8 cellular contexts compared by ENCODE assay signal in genomic region chr9:137029058-137029922, GRCh38. TPM values are rescaled to one million over a fixed set of nuclear protein-coding genes. Genes with fewer than 3 reads are reported as not detected.
DNase-seq lines count a peak whose midpoint lies in the region; ATAC-seq lines count a peak whose summit lies in the region.

No MANE protein-coding gene starts in this region.

- peaks cover 28% of the 10 kb centered on the region for H3K4me1 ChIP-seq in mesenchymal stem cell (ENCODE audit: control insufficient read depth, insufficient read depth, low read depth, low read length)

- peak overlapping the region in 1 of 2 experiments; percentile 8 for H3K18ac ChIP-seq in mesenchymal stem cell (ENCODE audit: low read depth in 1 of 2, low read length in 2 of 2)

- H4K91ac ChIP-seq in mesenchymal stem cell (ENCODE audit: low read length): no peak overlapping the region

- no peak overlapping the region for H2BK15ac ChIP-seq in mesenchymal stem cell (ENCODE audit: low read depth, poor library complexity, severe bottlenecking)

- DNase-seq in Ammon's horn (ENCODE audit: low spot score): peak; percentile 86
- DNase-seq in GM19240 (ENCODE audit: insufficient read length, low spot score): peak; percentile 75
- DNase-seq in NCI-H2227 treated with DMSO at 0.1 percent for 48 hours (lab: John Stamatoyannopoulos, UW): peak; percentile 8
- DNase-seq in activated CD4-positive, alpha-beta T cell treated with anti-CD3 and anti-CD28 coated beads, Interleukin-2, amount 50 U/mL, for 24 hours (ENCODE audit: low read depth in 1 of 2, low spot score in 1 of 2): peak; percentile 47 to 61
- DNase-seq in ecto neural progenitor cell (ENCODE audit: low spot score): peak; percentile 92
- DNase-seq in mesenchymal stem cell: peak; percentile 75
- DNase-seq in stimulated activated CD8-positive, alpha-beta memory T cell treated with anti-CD3 and anti-CD28 coated beads, Interleukin-12 subunit alpha, Interleukin-12 subunit beta, amount 100 ng/mL, for 24 hours (ENCODE audit: extremely low read depth): peak; percentile 47

- H3K27me3 ChIP-seq in mesenchymal stem cell (ENCODE audit: control insufficient read depth in 1 of 2, insufficient read depth in 1 of 2, low read length in 2 of 2): peaks cover 4 to 11% of the 10 kb centered on the region in 2 experiments

- H2AFZ ChIP-seq in mesenchymal stem cell (ENCODE audit: low read depth, low read length): no peak overlapping the region

- peak overlapping the region in 1 of 2 experiments; percentile 25 for H2BK12ac ChIP-seq in mesenchymal stem cell (ENCODE audit: low read length in 2 of 2)

- H3K9ac ChIP-seq in mesenchymal stem cell (ENCODE audit: low read length): no peak overlapping the region

- no peak for ATAC-seq in HG03039 (IDR thresholded peaks at IDR 0.05; ENCODE audit: unreplicated experiment)

- H3K4ac ChIP-seq in mesenchymal stem cell (ENCODE audit: low read depth in 1 of 2, low read length in 2 of 2): no peak overlapping the region

- no peaks in the 10 kb centered on the region for H3K9me3 ChIP-seq in mesenchymal stem cell (ENCODE audit: control insufficient read depth, low read length)

- H2BK5ac ChIP-seq in mesenchymal stem cell (ENCODE audit: low read depth, low read length, poor library complexity, severe bottlenecking): no peak overlapping the region

- no peaks in the 10 kb centered on the region for H3K36me3 ChIP-seq in mesenchymal stem cell (ENCODE audit: control insufficient read depth in 1 of 2, insufficient read depth in 2 of 2, low read depth in 1 of 2, low read length in 2 of 2)

- peak overlapping the region in 1 of 2 experiments; percentile 77 for H3K4me3 ChIP-seq in mesenchymal stem cell (ENCODE audit: insufficient read depth in 1 of 2, low read depth in 1 of 2, low read length in 2 of 2)

- H3K14ac ChIP-seq in mesenchymal stem cell (ENCODE audit: low read length in 2 of 2): no peak overlapping the region

- no peak overlapping the region for H2BK120ac ChIP-seq in mesenchymal stem cell (ENCODE audit: low read depth, low read length)

- H3K79me1 ChIP-seq in mesenchymal stem cell (replicated peaks; ENCODE audit: low read length, poor library complexity, severe bottlenecking): no peaks in the 10 kb centered on the region

- WGBS in mesenchymal stem cell: 42% methylated on average over 16 of the region's 19 CpGs

- peak overlapping the region; percentile 87 for H3K4me2 ChIP-seq in mesenchymal stem cell (ENCODE audit: low read length, poor library complexity, severe bottlenecking)

- no peak overlapping the region for H2AK5ac ChIP-seq in mesenchymal stem cell (ENCODE audit: low read length, severe bottlenecking)

- no peak overlapping the region for H3K27ac ChIP-seq in mesenchymal stem cell (ENCODE audit: low read length, poor library complexity, severe bottlenecking)

- no peak overlapping the region for H3K23ac ChIP-seq in mesenchymal stem cell (ENCODE audit: low read length in 2 of 2)

- H4K8ac ChIP-seq in mesenchymal stem cell (ENCODE audit: low read length): no peak overlapping the region

RNA-seq across cellular contexts. Expression of gene ABCA2, which starts 1.3 kb away (rescaled TPM):
- polyA plus RNA-seq in mesenchymal stem cell (2013, experiment 1 of 2): 20.0 TPM
- 17.9 TPM for polyA plus RNA-seq in mesenchymal stem cell (2013, experiment 2 of 2)

RNA-seq across cellular contexts. Expression of gene FUT7, which starts 2.6 kb away (rescaled TPM):
- polyA plus RNA-seq in mesenchymal stem cell (2013, experiment 1 of 2): not detected
- polyA plus RNA-seq in mesenchymal stem cell (2013, experiment 2 of 2): not detected

RNA-seq across cellular contexts. Expression of gene NPDC1, which starts 16.7 kb away (rescaled TPM):
- polyA plus RNA-seq in mesenchymal stem cell (2013, experiment 1 of 2): 27.3 TPM
- 25.4 TPM for polyA plus RNA-seq in mesenchymal stem cell (2013, experiment 2 of 2)

RNA-seq across cellular contexts. Expression of gene ENTPD2, which starts 24.6 kb away (rescaled TPM):
- not detected for polyA plus RNA-seq in mesenchymal stem cell (2013, experiment 1 of 2)
- not detected for polyA plus RNA-seq in mesenchymal stem cell (2013, experiment 2 of 2)

RNA-seq across cellular contexts. Expression of gene CLIC3, which starts 32.9 kb away (rescaled TPM):
- 4.4 TPM for polyA plus RNA-seq in mesenchymal stem cell (2013, experiment 1 of 2)
- 4.3 TPM for polyA plus RNA-seq in mesenchymal stem cell (2013, experiment 2 of 2)

Comparison
In these comparisons a context has a peak if more than half of its experiments do, and no peak if none do; other contexts are left out.
1. DNase-seq: peak in every context shown above with its lines; median percentile 92 in ecto neural progenitor cell; 86 in Ammon's horn; 75 in GM19240; 75 in mesenchymal stem cell; 54 in activated CD4-positive, alpha-beta T cell treated with anti-CD3 and anti-CD28 coated beads, Interleukin-2, amount 50 U/mL, for 24 hours; 47 in stimulated activated CD8-positive, alpha-beta memory T cell treated with anti-CD3 and anti-CD28 coated beads, Interleukin-12 subunit alpha, Interleukin-12 subunit beta, amount 100 ng/mL, for 24 hours; 8 in NCI-H2227 treated with DMSO at 0.1 percent for 48 hours.